Comparison of ENCODE assay signal across 21 cellular contexts in the genomic region with DNA sequence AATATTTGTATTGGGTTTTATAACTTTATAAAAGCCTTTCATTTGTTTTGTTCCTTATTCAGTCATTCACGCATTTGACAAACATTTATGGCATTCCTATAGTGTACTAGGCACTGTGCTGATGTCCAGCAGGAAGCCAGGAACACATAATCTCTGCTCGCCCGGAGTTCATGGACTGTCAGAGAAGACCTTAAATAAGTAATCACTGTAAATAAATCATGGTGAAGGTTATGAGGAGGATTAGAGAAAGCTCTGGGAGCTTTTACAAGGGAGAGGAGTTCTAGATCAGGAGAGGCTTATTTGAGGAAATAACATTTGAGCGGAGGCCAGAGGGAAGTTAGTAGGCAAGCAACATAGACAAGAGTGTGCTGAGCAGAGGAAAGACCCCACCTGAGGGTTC. TPM values are rescaled to one million over a fixed set of nuclear protein-coding genes. Genes with fewer than 3 reads are reported as not detected.
"Had no signal": no experiment of that assay in that cellular context is flagged by ENCODE, and none has a peak within 500 bp of the region (broad histone marks: within the 10 kb centered on the region; RNA-seq: fewer than 3 reads in every experiment).

No MANE protein-coding gene starts in this region.

- H3K27me3 ChIP-seq: colonic mucosa, left lung, ovary, thyroid gland had no signal

- H3K9me3 Mint-ChIP-seq: activated CD4-positive, alpha-beta T cell treated with anti-CD3 and anti-CD28 coated beads, Interleukin-2, amount 10 ng/mL, durations not matched to agents 7 days and 5 days; activated naive CD4-positive, alpha-beta T cell treated with anti-CD3 and anti-CD28 coated beads for 36 hours; activated T-cell treated with anti-CD3 and anti-CD28 coated beads, Interleukin-2, amount 50 U/mL, for 4 hours; central memory CD8-positive, alpha-beta T cell; stimulated activated naive B cell treated with anti-CD40 and anti-IgM and Interleukin-4, amounts not matched to agents 10 μg/mL and 1 μg/mL and 100 μg/mL, for 72 hours; T-cell had no signal

- H3K9me3 ChIP-seq: colonic mucosa, left lung, ovary, thyroid gland had no signal

- ATAC-seq: activated CD4-positive, CD25-positive, alpha-beta regulatory T cell treated with anti-CD3 and anti-CD28 coated beads, Interleukin-2, amount 50 U/mL, for 24 hours; activated T-cell treated with anti-CD3 and anti-CD28 coated beads, Interleukin-2, amount 50 U/mL, for 4 hours; left lung; sciatic nerve; stimulated activated naive B cell treated with anti-CD40 and anti-IgM and Interleukin-4, amounts not matched to agents 10 μg/mL and 1 μg/mL and 100 μg/mL, for 72 hours; T-cell had no signal

- DNase-seq: activated CD4-positive, alpha-beta T cell treated with anti-CD3 and anti-CD28 coated beads, Interleukin-2, amount 10 ng/mL, durations not matched to agents 7 days and 5 days; activated CD8-positive, alpha-beta memory T cell treated with anti-CD3 and anti-CD28 coated beads, Interleukin-2, amount 50 U/mL, for 4 hours; activated naive CD4-positive, alpha-beta T cell treated with anti-CD3 and anti-CD28 coated beads for 36 hours; activated T-cell treated with anti-CD3 and anti-CD28 coated beads, Interleukin-2, amount 50 U/mL, for 4 hours; aorta; colonic mucosa; left lung; midbrain; ovary; stimulated activated naive B cell treated with anti-CD40 and anti-IgM and Interleukin-4, amounts not matched to agents 10 μg/mL and 1 μg/mL and 100 μg/mL, for 72 hours; T-cell; T-helper 9 cell; thyroid gland had no signal

- FAIRE-seq: frontal cortex had no signal

- H3K36me3 ChIP-seq: colonic mucosa, ovary, thyroid gland had no signal

- H3K4me3 ChIP-seq: colonic mucosa, left lung, ovary, thyroid gland had no signal

- H3K27ac Mint-ChIP-seq: activated naive CD4-positive, alpha-beta T cell treated with anti-CD3 and anti-CD28 coated beads for 36 hours; stimulated activated naive B cell treated with anti-CD40 and anti-IgM and Interleukin-4, amounts not matched to agents 10 μg/mL and 1 μg/mL and 100 μg/mL, for 72 hours; T-cell had no signal

- H3K27me3 Mint-ChIP-seq: activated CD4-positive, alpha-beta T cell treated with anti-CD3 and anti-CD28 coated beads, Interleukin-2, amount 10 ng/mL, durations not matched to agents 7 days and 5 days; central memory CD8-positive, alpha-beta T cell; stimulated activated naive B cell treated with anti-CD40 and anti-IgM and Interleukin-4, amounts not matched to agents 10 μg/mL and 1 μg/mL and 100 μg/mL, for 72 hours; T-cell had no signal

- H3K4me3 Mint-ChIP-seq: central memory CD8-positive, alpha-beta T cell; stimulated activated naive B cell treated with anti-CD40 and anti-IgM and Interleukin-4, amounts not matched to agents 10 μg/mL and 1 μg/mL and 100 μg/mL, for 72 hours had no signal

- H3K27ac ChIP-seq: colonic mucosa, left lung, ovary, thyroid gland had no signal

RNA-seq across cellular contexts. Expression of gene RDH12, which starts 4.7 kb away (rescaled TPM):
- total RNA-seq: activated CD4-positive, alpha-beta T cell treated with anti-CD3 and anti-CD28 coated beads, Interleukin-2, amount 10 ng/mL, durations not matched to agents 7 days and 5 days; activated naive CD4-positive, alpha-beta T cell treated with anti-CD3 and anti-CD28 coated beads for 36 hours; aorta; colonic mucosa; epithelial cell of proximal tubule; kidney epithelial cell; lung microvascular endothelial cell; myocyte; sciatic nerve; T-cell had no signal
